In the genomic region with DNA sequence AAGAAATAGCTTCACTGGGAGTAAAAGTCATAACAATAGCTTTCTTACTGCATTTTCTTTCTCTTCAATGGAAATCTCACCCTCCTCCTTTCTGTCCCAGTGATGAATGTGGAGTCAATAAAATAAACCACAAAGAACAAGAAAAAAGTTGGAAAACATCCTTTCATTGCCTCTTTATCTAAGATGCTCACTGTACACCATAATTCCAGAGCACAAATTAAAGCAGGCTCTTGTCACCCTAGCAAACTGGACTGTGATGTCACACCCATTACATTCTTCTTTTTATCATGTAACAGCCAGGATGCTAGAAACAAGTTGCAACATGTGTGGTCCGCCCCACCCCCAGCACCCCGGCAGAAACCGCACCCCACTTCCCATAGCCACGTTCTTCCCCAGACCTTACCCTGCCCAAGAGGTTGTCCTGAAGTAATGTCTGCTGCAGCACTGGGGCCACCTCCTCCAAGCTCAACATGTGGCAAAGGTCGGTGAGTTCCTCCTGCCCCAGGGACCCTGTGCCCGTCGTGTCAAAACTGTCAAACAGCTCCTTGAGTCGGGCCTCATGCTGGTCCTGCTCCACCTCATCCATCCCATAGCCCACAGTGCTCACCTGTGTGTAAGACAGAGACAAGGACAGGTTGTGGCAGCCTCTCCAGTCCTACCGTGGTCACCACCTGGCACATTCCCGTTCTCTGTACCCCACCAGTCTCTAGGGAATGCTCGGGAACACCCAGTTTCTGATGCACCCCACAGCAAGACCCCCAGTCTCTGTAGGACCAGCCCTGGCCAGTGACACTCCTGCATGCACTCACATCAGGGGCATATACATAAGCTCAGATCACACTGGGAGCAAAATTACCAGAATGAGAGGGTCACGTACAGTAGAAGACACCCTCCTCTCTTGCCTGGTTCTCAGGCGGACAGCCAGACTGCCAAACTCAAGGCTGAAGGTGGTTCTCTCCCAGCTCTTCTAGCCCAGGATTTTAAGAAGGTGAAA, we compare ENCODE assay signal across 10 cellular contexts. TPM values are rescaled to one million over a fixed set of nuclear protein-coding genes. Genes with fewer than 3 reads are reported as not detected.
DNase-seq lines count a peak whose midpoint lies in the region; ATAC-seq, FAIRE-seq and TF ChIP-seq lines count a peak whose summit lies in the region.
"Had no signal": no experiment of that assay in that cellular context is flagged by ENCODE, and none has a peak within 500 bp of the region (broad histone marks: within the 10 kb centered on the region; RNA-seq: fewer than 3 reads in every experiment).

No MANE protein-coding gene starts in this region.

- DNase-seq in GM12865 (ENCODE audit: low read depth): peak; percentile 81
- peak; percentile 40 to 72 for DNase-seq in NOMO-1 (lab: John Stamatoyannopoulos, UW; ENCODE audit: unreplicated experiment in 2 of 2)
- peak; percentile 61 for DNase-seq in activated gamma-delta T cell treated with Interleukin-2 at 50 U/mL for 16 hours
- peak; percentile 27 for DNase-seq in mucosa of gallbladder (ENCODE audit: low spot score)
- DNase-seq in medulla oblongata (ENCODE audit: extremely low spot score): no peak
- DNase-seq in posterior cingulate gyrus: no peak
- no peak for DNase-seq in omental fat pad (ENCODE audit: low spot score)
- no peak for DNase-seq in D721Med (ENCODE audit: insufficient read length, low spot score)
- DNase-seq: NCI-H2227 treated with DMSO at 0.1 percent for 48 hours had no signal

- FAIRE-seq in D721Med (lab: Jason Lieb, UNC): no peak

- H3K4me3 ChIP-seq in GM12865 (ENCODE audit: low read depth, low read length): peak overlapping the region; percentile 46

- TF ChIP-seq CTCF in GM12865 (IDR thresholded peaks at IDR 0.05; ENCODE audit: insufficient read depth, low read depth, low read length, missing control alignments) (no peak), omental fat pad (IDR thresholded peaks at IDR 0.05) (no peak), D721Med (IDR thresholded peaks at IDR 0.05; ENCODE audit: insufficient read depth, missing control alignments) (no peak)

- intact Hi-C loops in posterior cingulate gyrus (cut with DNase I): no loop called here

- no peak for ATAC-seq in omental fat pad (ENCODE audit: low FRiP score)

RNA-seq across cellular contexts. Expression of gene NIN, which starts 9.2 kb away (rescaled TPM):
- total RNA-seq in mucosa of gallbladder (28.3 TPM), omental fat pad (10 to 100 TPM; 23.7 to 51.2 (median 29.5) TPM)

RNA-seq across cellular contexts. Expression of gene ABHD12B, which starts 50.1 kb away (rescaled TPM):
- 1.0 TPM for total RNA-seq in mucosa of gallbladder
- total RNA-seq in omental fat pad: 1 to 10 TPM in 1 of 4 donors, not detected in 3; 2.5 TPM
- total RNA-seq: dermis microvascular lymphatic vessel endothelial cell had no signal

Comparison
In these comparisons a context has a peak if more than half of its experiments do, and no peak if none do; other contexts are left out.
1. DNase-seq: peak in GM12865 (single experiment), NOMO-1 (2 of 2), activated gamma-delta T cell treated with Interleukin-2 at 50 U/mL for 16 hours (single experiment) and mucosa of gallbladder (single experiment); none in medulla oblongata (single experiment), posterior cingulate gyrus (0 of 10), omental fat pad (single experiment) and D721Med (single experiment).